In genomic region chr3:193873802-193874201, GRCh38 we compare ENCODE assay signal across 2 cellular contexts.
A peak's percentile ranks its signal among the peaks of the same experiment; 100 is the strongest.
TF ChIP-seq lines count a peak whose summit lies in the region.

No MANE protein-coding gene starts in this region.

TF ChIP-seq in HEK293, 187 proteins besides CTCF, POLR2A, EP300 and RAD21 (continued from another document):
- TF ChIP-seq PRDM10 (tag by site-specific recombination; IDR thresholded peaks at IDR 0.05) = peak; percentile 54

TF ChIP-seq in H1, 55 proteins besides CTCF, POLR2A, EP300 and RAD21 (continued from another document):
- TF ChIP-seq ATF3 (IDR thresholded peaks at IDR 0.05; ENCODE audit: insufficient read depth, low read depth, low read length) (no peak), TCF12 (IDR thresholded peaks at IDR 0.05; ENCODE audit: low read depth, low read length) (no peak), JUN (IDR thresholded peaks at IDR 0.05; ENCODE audit: low read depth, low read length) (no peak), GTF2F1 (IDR thresholded peaks at IDR 0.05; ENCODE audit: borderline replicate concordance, low read depth, low read length) (no peak), FOSL1 (IDR thresholded peaks at IDR 0.05; ENCODE audit: insufficient read depth, low read depth, low read length) (no peak), KDM5A (IDR thresholded peaks at IDR 0.05; ENCODE audit: low read length) (no peak)
